Comparison of ENCODE assay signal across 9 cellular contexts in genomic region chr9:20570756-20571155, GRCh38. TPM values are rescaled to one million over a fixed set of nuclear protein-coding genes. Genes with fewer than 3 reads are reported as not detected.
A peak's percentile ranks its signal among the peaks of the same experiment; 100 is the strongest.
DNase-seq lines count a peak whose midpoint lies in the region; ATAC-seq and TF ChIP-seq lines count a peak whose summit lies in the region.
"Had no signal": no experiment of that assay in that cellular context is flagged by ENCODE, and none has a peak within 500 bp of the region (broad histone marks: within the 10 kb centered on the region; RNA-seq: fewer than 3 reads in every experiment).

No MANE protein-coding gene starts in this region.

- no peaks in the 10 kb centered on the region for H3K27me3 Mint-ChIP-seq in activated T-helper 17 cell treated with anti-CD3 and anti-CD28 coated beads, Interleukin-2, amount 50 U/mL, for 72 hours
- no peaks in the 10 kb centered on the region for H3K27me3 Mint-ChIP-seq in effector memory CD8-positive, alpha-beta T cell

- DNase-seq in omental fat pad (ENCODE audit: low spot score): no peak
- no peak for DNase-seq in effector memory CD8-positive, alpha-beta T cell
- DNase-seq in cerebellar cortex (ENCODE audit: low spot score): no peak
- no peak for DNase-seq in activated CD4-positive, alpha-beta T cell treated with anti-CD3 and anti-CD28 coated beads, Interleukin-2, amount 50 U/mL, for 1 hour
- DNase-seq: heart left ventricle had no signal

- ATAC-seq in GM18867 (IDR thresholded peaks at IDR 0.05; ENCODE audit: unreplicated experiment) (peak; percentile 58), HG02852 (IDR thresholded peaks at IDR 0.05; ENCODE audit: unreplicated experiment) (peak; percentile 87), omental fat pad (ENCODE audit: low FRiP score) (peak; percentile 51), HG03045 (IDR thresholded peaks at IDR 0.05; ENCODE audit: unreplicated experiment) (no peak)
- peak; percentile 91 for ATAC-seq in activated T-helper 17 cell treated with anti-CD3 and anti-CD28 coated beads, Interleukin-2, amount 50 U/mL, for 72 hours (replicated peaks)
- ATAC-seq in effector memory CD8-positive, alpha-beta T cell (replicated peaks): no peak

- TF ChIP-seq CTCF in omental fat pad (IDR thresholded peaks at IDR 0.05): no peak

- H3K36me3 Mint-ChIP-seq in activated T-helper 17 cell treated with anti-CD3 and anti-CD28 coated beads, Interleukin-2, amount 50 U/mL, for 72 hours (ENCODE audit: low read depth): peaks cover 5% of the 10 kb centered on the region
- H3K36me3 Mint-ChIP-seq in effector memory CD8-positive, alpha-beta T cell (ENCODE audit: insufficient read depth): no peaks in the 10 kb centered on the region

- H3K4me1 Mint-ChIP-seq in activated T-helper 17 cell treated with anti-CD3 and anti-CD28 coated beads, Interleukin-2, amount 50 U/mL, for 72 hours: peaks cover 42% of the 10 kb centered on the region
- peaks cover 13 to 58% of the 10 kb centered on the region in 2 donors for H3K4me1 Mint-ChIP-seq in effector memory CD8-positive, alpha-beta T cell (ENCODE audit: low read depth in 2 of 2)

- H3K9me3 Mint-ChIP-seq in activated T-helper 17 cell treated with anti-CD3 and anti-CD28 coated beads, Interleukin-2, amount 50 U/mL, for 72 hours: no peaks in the 10 kb centered on the region
- no peaks in the 10 kb centered on the region for H3K9me3 Mint-ChIP-seq in effector memory CD8-positive, alpha-beta T cell

- peak overlapping the region; percentile 48 for H3K4me3 Mint-ChIP-seq in activated T-helper 17 cell treated with anti-CD3 and anti-CD28 coated beads, Interleukin-2, amount 50 U/mL, for 72 hours
- no peak overlapping the region for H3K4me3 Mint-ChIP-seq in effector memory CD8-positive, alpha-beta T cell

- H3K27ac Mint-ChIP-seq in activated T-helper 17 cell treated with anti-CD3 and anti-CD28 coated beads, Interleukin-2, amount 50 U/mL, for 72 hours: no peak overlapping the region
- no peak overlapping the region for H3K27ac Mint-ChIP-seq in effector memory CD8-positive, alpha-beta T cell

RNA-seq across cellular contexts. Expression of gene MLLT3, which starts 51.5 kb away (rescaled TPM):
- total RNA-seq in activated T-helper 17 cell treated with anti-CD3 and anti-CD28 coated beads, Interleukin-2, amount 50 U/mL, for 72 hours: 10 to 100 TPM; 45.7 to 54.9 TPM
- total RNA-seq in omental fat pad: 10 to 100 TPM in 2 of 4 donors, 1 to 10 TPM in 2; 4.8 to 17.8 (median 12.1) TPM

Comparison
In these comparisons a context has a peak if more than half of its experiments do, and no peak if none do; other contexts are left out.
1. ATAC-seq: peak in GM18867 (single experiment), HG02852 (single experiment), activated T-helper 17 cell treated with anti-CD3 and anti-CD28 coated beads, Interleukin-2, amount 50 U/mL, for 72 hours (single experiment) and omental fat pad (single experiment); none in HG03045 (single experiment) and effector memory CD8-positive, alpha-beta T cell (single experiment).